In the genomic region with DNA sequence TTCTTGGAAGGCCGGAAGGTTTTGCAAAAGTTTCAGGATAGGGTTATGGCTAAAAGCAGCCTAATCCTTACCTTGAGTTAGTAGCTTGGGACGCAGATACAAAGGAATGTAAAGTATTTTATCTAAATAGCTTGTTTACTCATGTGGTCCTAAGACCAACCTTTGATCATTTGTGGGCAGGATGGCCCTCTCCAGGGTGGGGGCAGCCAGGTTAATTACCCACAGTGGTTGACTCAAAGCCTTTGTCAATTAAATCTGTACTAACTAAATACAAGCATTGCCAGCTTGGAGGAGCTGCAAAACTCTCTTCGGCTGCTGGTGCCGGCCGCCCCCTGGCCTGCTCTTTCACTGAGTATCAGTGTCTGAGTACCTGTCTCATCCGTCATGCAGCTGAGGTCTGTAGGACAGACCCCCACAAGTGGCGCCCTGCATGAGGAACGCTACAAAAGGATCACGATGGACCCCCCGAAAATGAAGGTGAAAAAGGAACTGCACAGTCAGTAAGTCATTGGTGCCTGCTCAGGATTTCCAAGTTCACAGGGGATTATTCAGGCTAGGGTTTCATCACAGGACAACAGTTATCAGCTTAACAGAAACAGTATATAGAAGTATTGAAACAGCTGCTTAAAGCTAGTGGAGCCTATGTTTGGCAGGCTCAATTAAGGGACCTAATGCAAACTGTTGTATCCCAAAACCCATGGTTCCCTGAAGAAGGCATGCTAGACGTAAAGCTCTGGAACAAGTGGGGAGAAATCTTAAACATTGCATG, we compare ENCODE assay signal across 15 cellular contexts.
A peak's percentile ranks its signal among the peaks of the same experiment; 100 is the strongest.
DNase-seq lines count a peak whose midpoint lies in the region; ATAC-seq, FAIRE-seq and TF ChIP-seq lines count a peak whose summit lies in the region.
"Had no signal": no experiment of that assay in that cellular context is flagged by ENCODE, and none has a peak within 500 bp of the region (broad histone marks: within the 10 kb centered on the region; RNA-seq: fewer than 3 reads in every experiment).

No MANE protein-coding gene starts in this region.

- H3K36me3 ChIP-seq in HUES64 (ENCODE audit: insufficient read depth, low read length), result no peaks in the 10 kb centered on the region

- peaks cover 12% of the 10 kb centered on the region for H3K9me3 ChIP-seq in HUES64 (ENCODE audit: insufficient read depth, low read depth, low read length)

- peaks cover 2% of the 10 kb centered on the region for H3K9me3 Mint-ChIP-seq in Calu3 (ENCODE audit: low read depth, unreplicated experiment)

- no TSS peak for BruUV-seq in Calu3 (replicated peaks; lab: Mats Ljungman, UMichigan)

- H3K27ac Mint-ChIP-seq in Calu3 (ENCODE audit: unreplicated experiment), result no peak overlapping the region

- no peaks in the 10 kb centered on the region for H3K27me3 ChIP-seq in HUES64 (ENCODE audit: insufficient read depth, low read length)

- CTCF ChIA-PET in Calu3 (lab: Charles Lee), result interaction anchor here (0.5 kb wide), 1 partner anchor 491 kb away, joined by 3 read pairs; no protein-coding TSS in a partner anchor

- no peak for ATAC-seq in HG02885 (IDR thresholded peaks at IDR 0.05; ENCODE audit: poor library complexity, unreplicated experiment)
- ATAC-seq: K562 had no signal

- FAIRE-seq in urothelium cell line (lab: Jason Lieb, UNC) (no peak), HTR-8/SVneo (lab: Jason Lieb, UNC) (no peak)
- FAIRE-seq: A204.1, K562 had no signal

- no peaks in the 10 kb centered on the region for H3K36me3 Mint-ChIP-seq in Calu3 (ENCODE audit: insufficient read depth, unreplicated experiment)

- 39% methylated on average over 11 of the region's 11 CpGs for WGBS in HUES64

- H3K27me3 Mint-ChIP-seq in Calu3 (ENCODE audit: unreplicated experiment), result peaks cover 16% of the 10 kb centered on the region

- intact Hi-C loops in Calu3 (cut with micrococcal nuclease; ENCODE audit: unreplicated experiment), result no loop called here
- intact Hi-C loops in head of caudate nucleus (cut with DNase I), result no loop called here

- H3K4me1 Mint-ChIP-seq in Calu3 (ENCODE audit: low read depth, unreplicated experiment), result peaks cover 24% of the 10 kb centered on the region

- no peak overlapping the region for H3K4me3 Mint-ChIP-seq in Calu3 (ENCODE audit: low read depth, unreplicated experiment)

- H3K4me1 ChIP-seq in HUES64 (ENCODE audit: insufficient read depth, low read length), result peaks cover 53% of the 10 kb centered on the region

- no peak for TF ChIP-seq CTCF in Calu3 (IDR thresholded peaks at IDR 0.05; ENCODE audit: unreplicated experiment)

- peak overlapping the region; percentile 34; the same call in 1 of the 2 replicates for H3K27ac ChIP-seq in HUES64 (ENCODE audit: low read depth, low read length)

- DNase-seq in Calu3 (peak; percentile 15), ecto neural progenitor cell (ENCODE audit: low spot score) (peak; percentile 50), left kidney (ENCODE audit: low read depth, low spot score) (peak; percentile 19), urothelium cell line (ENCODE audit: low spot score) (no peak), HTR-8/SVneo (ENCODE audit: insufficient read length, low spot score) (no peak), head of caudate nucleus (no peak)
- DNase-seq: MV-4-11, NCI-H1417, NCI-H187 treated with DMSO at 0.1 percent for 48 hours, NCI-H526 treated with DMSO at 0.1 percent for 48 hours, SHP77 treated with DMSO at 0.1 percent for 48 hours had no signal

- H3K9ac ChIP-seq in HUES64 (ENCODE audit: low read depth, low read length), result peak overlapping the region; percentile 43; the same call in 1 of the 2 replicates

- peak overlapping the region; percentile 16; the same call in 1 of the 2 replicates for H3K4me3 ChIP-seq in HUES64 (ENCODE audit: low read length)
- H3K4me3 ChIP-seq: K562 had no signal

Comparison
In these comparisons a context has a peak if more than half of its experiments do, and no peak if none do; other contexts are left out.
1. DNase-seq: peak in Calu3 (single experiment), ecto neural progenitor cell (single experiment) and left kidney (single experiment); none in urothelium cell line (single experiment), HTR-8/SVneo (single experiment) and head of caudate nucleus (0 of 42).